In the genomic region with DNA sequence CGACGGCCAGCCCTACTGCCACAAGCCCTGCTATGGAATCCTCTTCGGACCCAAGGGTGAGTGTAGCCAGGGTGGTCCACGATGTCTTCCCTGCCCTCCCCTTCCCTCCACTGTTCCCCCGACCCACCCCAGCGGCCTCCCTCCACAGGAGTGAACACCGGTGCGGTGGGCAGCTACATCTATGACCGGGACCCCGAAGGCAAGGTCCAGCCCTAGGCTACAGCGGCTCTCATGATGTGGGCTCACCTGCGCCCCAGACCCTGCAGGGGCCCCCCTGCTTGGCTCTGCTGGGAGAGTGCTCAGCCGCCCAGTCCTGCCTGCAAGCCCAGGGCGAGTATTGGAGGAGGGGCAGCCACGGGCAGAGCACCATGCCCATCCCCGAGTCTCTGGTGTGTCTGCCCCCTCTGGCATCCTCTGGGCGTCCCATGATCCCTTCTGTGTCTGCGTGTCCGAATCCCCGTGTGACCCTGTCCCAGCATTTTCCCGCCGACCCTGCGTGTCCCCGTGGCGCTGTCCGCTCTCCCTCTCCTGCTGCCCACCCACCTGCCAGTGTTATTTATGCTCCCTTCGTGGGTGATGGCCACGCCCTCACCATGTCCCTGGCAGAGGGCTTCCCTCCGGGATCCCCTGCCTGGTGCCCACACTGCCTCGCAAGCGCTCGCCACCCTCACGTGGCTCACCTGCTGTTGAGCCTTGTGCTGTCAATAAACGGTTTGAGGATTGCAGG, we compare ENCODE assay signal across 11 cellular contexts. TPM values are rescaled to one million over a fixed set of nuclear protein-coding genes. Genes with fewer than 3 reads are reported as not detected.
DNase-seq lines count a peak whose midpoint lies in the region; ATAC-seq and TF ChIP-seq lines count a peak whose summit lies in the region.
"Had no signal": no experiment of that assay in that cellular context is flagged by ENCODE, and none has a peak within 500 bp of the region (broad histone marks: within the 10 kb centered on the region; RNA-seq: fewer than 3 reads in every experiment).

No MANE protein-coding gene starts in this region.

- intact Hi-C loops in CD4-positive, alpha-beta T cell (cut with DNase I, micrococcal nuclease), result loop anchor here in 1 of 2 experiments (1.0 to 2.0 kb wide), 2 partner anchors 11 to 81 kb away; a partner anchor contains a TSS

- H3K4me3 ChIP-seq in H7 (ENCODE audit: insufficient read depth, low read depth, low read length), result peak overlapping the region; percentile 5; the same call in 1 of the 2 replicates

- POLR2A ChIA-PET in CD4-positive, alpha-beta T cell (lab: Charles Lee), result interaction anchor here (7.7 kb wide), 1 partner anchor 11 kb away, joined by 154 read pairs; a partner anchor contains a TSS

- H3K27ac Mint-ChIP-seq in CD4-positive, alpha-beta T cell, result peak overlapping the region; percentile 97
- H3K27ac Mint-ChIP-seq in chondrocyte (ENCODE audit: unreplicated experiment) (peak overlapping the region; percentile 99), nephron (no peak overlapping the region)
- H3K27ac Mint-ChIP-seq in activated T-cell treated with anti-CD3 and anti-CD28 coated beads, Interleukin-2, amount 50 U/mL, for 24 hours, result no peak overlapping the region
- H3K27ac Mint-ChIP-seq: activated T-helper 2 cell treated with anti-CD3 and anti-CD28 coated beads, Interferon-gamma antibody, Interleukin-2, Interleukin-4, amounts not matched to agents 10 μg/mL and 5 μg/mL and 100 μg/mL, durations not matched to agents 14 hours and 24 hours and 36 hours had no signal

- no peaks in the 10 kb centered on the region for H3K27me3 Mint-ChIP-seq in CD4-positive, alpha-beta T cell
- H3K27me3 Mint-ChIP-seq in chondrocyte (ENCODE audit: low read depth) (no peaks in the 10 kb centered on the region), nephron (ENCODE audit: low read depth) (peaks cover 48% of the 10 kb centered on the region)
- H3K27me3 Mint-ChIP-seq in activated T-cell treated with anti-CD3 and anti-CD28 coated beads, Interleukin-2, amount 50 U/mL, for 24 hours, result peaks cover 26% of the 10 kb centered on the region

- peaks cover 8% of the 10 kb centered on the region for H3K36me3 Mint-ChIP-seq in CD4-positive, alpha-beta T cell (ENCODE audit: low read depth)
- H3K36me3 Mint-ChIP-seq in chondrocyte (ENCODE audit: low read depth) (peaks cover 2% of the 10 kb centered on the region), nephron (ENCODE audit: low read depth) (no peaks in the 10 kb centered on the region)
- no peaks in the 10 kb centered on the region for H3K36me3 Mint-ChIP-seq in activated T-cell treated with anti-CD3 and anti-CD28 coated beads, Interleukin-2, amount 50 U/mL, for 24 hours (ENCODE audit: low read depth)

- CTCF ChIA-PET in CD4-positive, alpha-beta T cell (lab: Charles Lee), result interaction anchor here (3.1 kb wide), 1 partner anchor 12 kb away, joined by 155 read pairs; a partner anchor contains a TSS

- peak overlapping the region; percentile 57 for H3K27ac ChIP-seq in CD4-positive, alpha-beta T cell (ENCODE audit: low read depth, low read length)

- H3K27me3 ChIP-seq in CD4-positive, alpha-beta T cell (ENCODE audit: control insufficient read depth, insufficient read depth, low read length), result peaks cover 10% of the 10 kb centered on the region
- H3K27me3 ChIP-seq in H7 (ENCODE audit: control insufficient read depth, insufficient read depth, low read length), result peaks cover 83% of the 10 kb centered on the region

- H3K36me3 ChIP-seq in H7 (replicated peaks; ENCODE audit: control insufficient read depth, insufficient read depth, low read length), result no peaks in the 10 kb centered on the region

- peak in 1 of 10 experiments; percentile 21 for DNase-seq in CD4-positive, alpha-beta T cell
- peak; percentile 82 for DNase-seq in H7
- DNase-seq in chondrocyte (ENCODE audit: low spot score), result no peak
- no peak for DNase-seq in mesenteric fat pad (ENCODE audit: low spot score)
- DNase-seq in activated T-cell treated with anti-CD3 and anti-CD28 coated beads, Interleukin-2, amount 50 U/mL, for 24 hours, result no peak

- peaks cover 50% of the 10 kb centered on the region for H3K4me1 Mint-ChIP-seq in CD4-positive, alpha-beta T cell (ENCODE audit: low read depth)
- H3K4me1 Mint-ChIP-seq in chondrocyte (ENCODE audit: low read depth) (peaks cover 63% of the 10 kb centered on the region), nephron (peaks cover 30% of the 10 kb centered on the region)
- H3K4me1 Mint-ChIP-seq in activated T-cell treated with anti-CD3 and anti-CD28 coated beads, Interleukin-2, amount 50 U/mL, for 24 hours (ENCODE audit: low read depth), result peaks cover 50% of the 10 kb centered on the region

- H3K4me3 Mint-ChIP-seq in CD4-positive, alpha-beta T cell, result peak overlapping the region; percentile 84
- H3K4me3 Mint-ChIP-seq in chondrocyte (ENCODE audit: unreplicated experiment), result no peak overlapping the region
- peak overlapping the region; percentile 38 to 58 (median 44) for H3K4me3 Mint-ChIP-seq in nephron
- no peak overlapping the region for H3K4me3 Mint-ChIP-seq in activated T-cell treated with anti-CD3 and anti-CD28 coated beads, Interleukin-2, amount 50 U/mL, for 24 hours

- H3K9me3 Mint-ChIP-seq in CD4-positive, alpha-beta T cell, result no peaks in the 10 kb centered on the region
- no peaks in the 10 kb centered on the region for H3K9me3 Mint-ChIP-seq in chondrocyte (ENCODE audit: low read depth)
- H3K9me3 Mint-ChIP-seq in nephron, result no peaks in the 10 kb centered on the region
- H3K9me3 Mint-ChIP-seq in activated T-cell treated with anti-CD3 and anti-CD28 coated beads, Interleukin-2, amount 50 U/mL, for 24 hours, result no peaks in the 10 kb centered on the region
- H3K9me3 Mint-ChIP-seq: activated T-helper 2 cell treated with anti-CD3 and anti-CD28 coated beads, Interferon-gamma antibody, Interleukin-2, Interleukin-4, amounts not matched to agents 10 μg/mL and 5 μg/mL and 100 μg/mL, durations not matched to agents 14 hours and 24 hours and 36 hours had no signal

- no peak for ATAC-seq in CD4-positive, alpha-beta T cell (ENCODE audit: poor library complexity)
- ATAC-seq in GM21619 (IDR thresholded peaks at IDR 0.05; ENCODE audit: unreplicated experiment), result no peak
- no peak for ATAC-seq in HG03095 (IDR thresholded peaks at IDR 0.05; ENCODE audit: unreplicated experiment)

- no peaks in the 10 kb centered on the region for H3K9me3 ChIP-seq in CD4-positive, alpha-beta T cell (ENCODE audit: control insufficient read depth, low read length)

- TF ChIP-seq CTCF in CD4-positive, alpha-beta T cell (IDR thresholded peaks at IDR 0.05), result no peak
- TF ChIP-seq CTCF in chondrocyte (IDR thresholded peaks at IDR 0.05) (no peak), nephron (IDR thresholded peaks at IDR 0.05; ENCODE audit: unreplicated experiment in 3 of 3) (no peak)

RNA-seq across cellular contexts. Expression of a gene that starts 5.0 kb away (rescaled TPM):
- 10 to 100 TPM; 62.5 to 68.3 TPM for total RNA-seq in CD4-positive, alpha-beta T cell
- total RNA-seq in H7 (2014; rRNA removed; shearing (Covaris generic)), result 3.7 and 8.7 TPM in 2 replicates
- 166 to 264 TPM (median 247 TPM) in 3 replicates for total RNA-seq in chondrocyte
- total RNA-seq in mesenteric fat pad, result 82.8 TPM

RNA-seq across cellular contexts. Expression of a gene that starts 7.1 kb away (rescaled TPM):
- total RNA-seq in CD4-positive, alpha-beta T cell, result 100 to 1,000 TPM; 250 to 258 TPM
- 0.96 and 5.4 TPM in 2 replicates for total RNA-seq in H7 (2014; rRNA removed; shearing (Covaris generic))
- 38.7 to 181 TPM (median 174 TPM) in 3 replicates for total RNA-seq in chondrocyte
- 64.8 TPM for total RNA-seq in mesenteric fat pad
- total RNA-seq: frontal cortex, LHCN-M2 had no signal

RNA-seq across cellular contexts. Expression of a gene that starts 11.4 kb away (rescaled TPM):
- 100 to 1,000 TPM; 102 to 108 TPM for total RNA-seq in CD4-positive, alpha-beta T cell
- total RNA-seq in H7 (2014; rRNA removed; shearing (Covaris generic)), result 24.5 and 28.5 TPM in 2 replicates
- total RNA-seq in chondrocyte, result 12.9 to 15.5 TPM (median 14.3 TPM) in 3 replicates
- total RNA-seq in mesenteric fat pad, result 22.7 TPM

RNA-seq across cellular contexts. Expression of a gene that starts 46.8 kb away (rescaled TPM):
- total RNA-seq in CD4-positive, alpha-beta T cell, result 1 to 10 TPM; 1.6 to 1.7 TPM
- total RNA-seq in H7 (2014; rRNA removed; shearing (Covaris generic)), result 0.67 and 0.80 TPM in 2 replicates
- total RNA-seq in chondrocyte, result 4.4 to 8.9 TPM (median 6.0 TPM) in 3 replicates
- total RNA-seq in mesenteric fat pad, result 2.1 TPM

RNA-seq across cellular contexts. Expression of a gene that starts 60.0 kb away (rescaled TPM):
- 100 to 1,000 TPM; 107 to 113 TPM for total RNA-seq in CD4-positive, alpha-beta T cell
- total RNA-seq in H7 (2014; rRNA removed; shearing (Covaris generic)), result 120 and 160 TPM in 2 replicates
- total RNA-seq in chondrocyte (83.6 to 91.9 TPM (median 85.1 TPM) in 3 replicates), mesenteric fat pad (87.1 TPM)

Comparison
In these comparisons a context has a peak if more than half of its experiments do, and no peak if none do; other contexts are left out.
1. H3K27ac Mint-ChIP-seq: peak in CD4-positive, alpha-beta T cell (single experiment) and chondrocyte (single experiment); none in nephron (0 of 3) and activated T-cell treated with anti-CD3 and anti-CD28 coated beads, Interleukin-2, amount 50 U/mL, for 24 hours (single experiment).
2. H3K4me3 Mint-ChIP-seq: peak in CD4-positive, alpha-beta T cell (single experiment) and nephron (3 of 3); none in chondrocyte (single experiment) and activated T-cell treated with anti-CD3 and anti-CD28 coated beads, Interleukin-2, amount 50 U/mL, for 24 hours (single experiment).